ENCODE assay signal across 16 cellular contexts in genomic region chr17:8577868-8578267, GRCh38.
"Had no signal": no experiment of that assay in that cellular context is flagged by ENCODE, and none has a peak within 500 bp of the region (broad histone marks: within the 10 kb centered on the region; RNA-seq: fewer than 3 reads in every experiment).

No MANE protein-coding gene starts in this region.

- H3K27me3 ChIP-seq: gastroesophageal sphincter, left lung, right lobe of liver, spleen had no signal

- H3K4me3 ChIP-seq: gastroesophageal sphincter, left lung, prostate gland, right lobe of liver, spleen had no signal

- H3K4me3 Mint-ChIP-seq: dendritic cell treated with granulocyte-macrophage colony-stimulating factor and Interleukin-4, amounts not matched to agents 40 ng/mL and 50 ng/mL, for 4 days; natural killer cell treated with Interleukin-12 subunit alpha and Interleukin-12 subunit beta and Interleukin-15 and Interleukin-18, amount 100 ng/mL, for 72 hours; T-helper 2 cell treated with Interferon-gamma antibody and Interleukin-4, amounts not matched to agents 5 μg/mL and 100 μg/mL, for 36 hours had no signal

- H3K27ac Mint-ChIP-seq: dendritic cell treated with granulocyte-macrophage colony-stimulating factor and Interleukin-4, amounts not matched to agents 40 ng/mL and 50 ng/mL, for 4 days; natural killer cell treated with Interleukin-12 subunit alpha and Interleukin-12 subunit beta and Interleukin-15 and Interleukin-18, amount 100 ng/mL, for 72 hours; T-helper 2 cell treated with Interferon-gamma antibody and Interleukin-4, amounts not matched to agents 5 μg/mL and 100 μg/mL, for 36 hours had no signal

- H3K27ac ChIP-seq: gastroesophageal sphincter, left lung, prostate gland, right lobe of liver, spleen had no signal

- H3K36me3 ChIP-seq: left lung, prostate gland, right lobe of liver, spleen had no signal

- H3K4me1 ChIP-seq: gastroesophageal sphincter, left lung, prostate gland, right lobe of liver, spleen had no signal

- H3K36me3 Mint-ChIP-seq: natural killer cell treated with Interleukin-12 subunit alpha and Interleukin-12 subunit beta and Interleukin-15 and Interleukin-18, amount 100 ng/mL, for 72 hours had no signal

- ATAC-seq: activated CD4-positive, CD25-positive, alpha-beta regulatory T cell treated with anti-CD3 and anti-CD28 coated beads, Interleukin-2, amount 50 U/mL, for 24 hours; gastroesophageal sphincter; left lung; natural killer cell treated with Interleukin-12 subunit alpha and Interleukin-12 subunit beta and Interleukin-15 and Interleukin-18, amount 100 ng/mL, for 72 hours; right lobe of liver had no signal

- DNase-seq: activated CD4-positive, alpha-beta T cell treated with anti-CD3 and anti-CD28 coated beads, Interleukin-2, amount 50 U/mL, for 4 hours; activated CD8-positive, alpha-beta memory T cell treated with anti-CD3 and anti-CD28 coated beads, Interleukin-2, amount 50 U/mL, for 4 hours; activated naive CD4-positive, alpha-beta T cell treated with Interleukin-2 at 50 U/mL for 16 hours; islet precursor cell; left lung; occipital lobe; right lobe of liver; spleen; stimulated activated CD4-positive, alpha-beta T cell treated with anti-CD3 and anti-CD28 coated beads, Interleukin-1b, Interleukin-23, amount 100 ng/mL, for 48 hours; stimulated activated naive CD4-positive, alpha-beta T cell treated with Interleukin-2 at 50 U/mL for 16 hours had no signal

- H3K9me3 Mint-ChIP-seq: dendritic cell treated with granulocyte-macrophage colony-stimulating factor and Interleukin-4, amounts not matched to agents 40 ng/mL and 50 ng/mL, for 4 days; natural killer cell treated with Interleukin-12 subunit alpha and Interleukin-12 subunit beta and Interleukin-15 and Interleukin-18, amount 100 ng/mL, for 72 hours; T-helper 2 cell treated with Interferon-gamma antibody and Interleukin-4, amounts not matched to agents 5 μg/mL and 100 μg/mL, for 36 hours had no signal

- H3K9me3 ChIP-seq: gastroesophageal sphincter, left lung, prostate gland, right lobe of liver, spleen had no signal

- H3K27me3 Mint-ChIP-seq: dendritic cell treated with granulocyte-macrophage colony-stimulating factor and Interleukin-4, amounts not matched to agents 40 ng/mL and 50 ng/mL, for 4 days had no signal
